Comparison of ENCODE assay signal across 8 cellular contexts in the genomic region with DNA sequence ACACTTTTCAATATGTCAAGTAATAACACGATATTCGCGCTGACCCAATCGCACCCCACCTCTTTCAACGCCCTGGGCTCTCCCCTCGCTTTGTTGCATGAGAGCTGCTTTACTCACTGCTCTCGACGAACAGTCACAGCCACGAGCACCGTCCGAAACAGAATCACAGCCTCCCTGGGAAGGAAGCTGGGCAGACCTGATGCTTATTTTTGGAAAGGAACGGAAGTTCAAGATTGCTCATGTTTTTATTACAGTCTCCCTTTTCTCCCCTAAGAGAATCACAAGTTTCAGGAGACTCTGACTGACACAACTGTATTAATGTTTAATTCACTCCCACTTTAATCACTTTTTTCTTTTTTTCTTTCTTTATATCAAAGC.
DNase-seq lines count a peak whose midpoint lies in the region; ATAC-seq and TF ChIP-seq lines count a peak whose summit lies in the region.

No MANE protein-coding gene starts in this region.

- no peak for TF ChIP-seq CTCF in GM23338 (conservative IDR thresholded peaks at IDR 0.05; ENCODE audit: low read depth in 2 of 2)
- TF ChIP-seq CTCF in testis (IDR thresholded peaks at IDR 0.05) = no peak
- TF ChIP-seq CTCF in OCI-LY7 (conservative IDR thresholded peaks at IDR 0.05; ENCODE audit: low read length) = no peak

- H2AFZ ChIP-seq in GM23338 = no peak overlapping the region
- H2AFZ ChIP-seq in OCI-LY7 (ENCODE audit: low read length) = no peak overlapping the region

- H3K27me3 Mint-ChIP-seq in GM23338 (ENCODE audit: insufficient read depth, low read depth, poor library complexity) = peaks cover 9% of the 10 kb centered on the region
- no peaks in the 10 kb centered on the region for H3K27me3 Mint-ChIP-seq in dendritic cell treated with granulocyte-macrophage colony-stimulating factor and Interleukin-4, amounts not matched to agents 40 ng/mL and 50 ng/mL, for 4 days

- 53 to 54% methylated on average over 12 of the region's 12 CpGs for WGBS in testis, 2 donors

- peak; percentile 62 for ATAC-seq in GM18498 (IDR thresholded peaks at IDR 0.05; ENCODE audit: unreplicated experiment)
- ATAC-seq in GM23338 = no peak

- H3K79me2 ChIP-seq in GM23338 (replicated peaks; ENCODE audit: insufficient read depth) (peaks cover 93% of the 10 kb centered on the region), OCI-LY7 (ENCODE audit: insufficient read depth, low read depth, low read length) (peaks cover 96% of the 10 kb centered on the region)

- peak overlapping the region; percentile 1; the same call in 1 of the 2 replicates for H3K27ac Mint-ChIP-seq in GM23338
- peak overlapping the region; percentile 39 for H3K27ac Mint-ChIP-seq in dendritic cell treated with granulocyte-macrophage colony-stimulating factor and Interleukin-4, amounts not matched to agents 40 ng/mL and 50 ng/mL, for 4 days

- H3K27me3 ChIP-seq in GM23338 (ENCODE audit: insufficient read depth) (no peaks in the 10 kb centered on the region), testis (no peaks in the 10 kb centered on the region)

- H3K4me3 Mint-ChIP-seq in GM23338 = no peak overlapping the region; the same call in 2 of the 3 replicates
- no peak overlapping the region for H3K4me3 Mint-ChIP-seq in dendritic cell treated with granulocyte-macrophage colony-stimulating factor and Interleukin-4, amounts not matched to agents 40 ng/mL and 50 ng/mL, for 4 days

- H3K9me3 Mint-ChIP-seq in GM23338 = no peaks in the 10 kb centered on the region
- no peaks in the 10 kb centered on the region for H3K9me3 Mint-ChIP-seq in dendritic cell treated with granulocyte-macrophage colony-stimulating factor and Interleukin-4, amounts not matched to agents 40 ng/mL and 50 ng/mL, for 4 days

- H3K4me2 ChIP-seq in GM23338 = no peak overlapping the region
- H3K4me2 ChIP-seq in OCI-LY7 (ENCODE audit: low read length) = no peak overlapping the region

- H3K4me1 Mint-ChIP-seq in GM23338 = peaks cover 62% of the 10 kb centered on the region
- peaks cover 59% of the 10 kb centered on the region for H3K4me1 Mint-ChIP-seq in dendritic cell treated with granulocyte-macrophage colony-stimulating factor and Interleukin-4, amounts not matched to agents 40 ng/mL and 50 ng/mL, for 4 days (ENCODE audit: low read depth)

- H3K9me3 ChIP-seq in testis = no peaks in the 10 kb centered on the region
- H3K9me3 ChIP-seq in OCI-LY7 (ENCODE audit: low read length) = no peaks in the 10 kb centered on the region

- DNase-seq in GM23338 (ENCODE audit: low spot score) (no peak), NOMO-1 treated with dmso at 0.1 percent for 144 hours (lab: John Stamatoyannopoulos, UW; ENCODE audit: unreplicated experiment) (peak; percentile 44), testis (no peak), NCI-H510A treated with DMSO at 0.1 percent for 48 hours (lab: John Stamatoyannopoulos, UW) (no peak), OCI-LY7 (ENCODE audit: low spot score) (no peak)
- peak; percentile 42 for DNase-seq in stimulated activated CD4-positive, alpha-beta T cell treated with anti-CD3 and anti-CD28 coated beads, Interleukin-4, amount 100 ng/mL, for 1 hour

- H3K27ac ChIP-seq in GM23338 (ENCODE audit: low read depth) (peak overlapping the region; percentile 39), testis (peak overlapping the region in 1 of 2 donors; percentile 30), OCI-LY7 (ENCODE audit: low read depth, low read length, poor library complexity, severe bottlenecking) (no peak overlapping the region)

- no peaks in the 10 kb centered on the region for H3K9me2 ChIP-seq in GM23338 (ENCODE audit: insufficient read depth)
- no peaks in the 10 kb centered on the region for H3K9me2 ChIP-seq in OCI-LY7 (ENCODE audit: insufficient read depth, low read length)

- H3K36me3 ChIP-seq in GM23338 (ENCODE audit: insufficient read depth) (no peaks in the 10 kb centered on the region), testis (ENCODE audit: low read depth, missing control alignments) (no peaks in the 10 kb centered on the region), OCI-LY7 (ENCODE audit: insufficient read depth, low read length) (peaks cover 66% of the 10 kb centered on the region)

- CTCF ChIA-PET in OCI-LY7 (lab: Charles Lee; ENCODE audit: unreplicated experiment) = no interaction called here

- H3K4me3 ChIP-seq in GM23338 = no peak overlapping the region
- H3K4me3 ChIP-seq in testis = no peak overlapping the region
- no peak overlapping the region for H3K4me3 ChIP-seq in OCI-LY7 (ENCODE audit: low read depth, low read length, poor library complexity, severe bottlenecking)

- peaks cover 53% of the 10 kb centered on the region for H3K4me1 ChIP-seq in GM23338 (ENCODE audit: insufficient read depth)
- peaks cover 40% of the 10 kb centered on the region for H3K4me1 ChIP-seq in testis
- H3K4me1 ChIP-seq in OCI-LY7 (ENCODE audit: insufficient read depth, low read length, poor library complexity, severe bottlenecking) = peaks cover 3% of the 10 kb centered on the region

- intact Hi-C loops in dendritic cell treated with granulocyte-macrophage colony-stimulating factor and Interleukin-4, amounts not matched to agents 40 ng/mL and 50 ng/mL, for 4 days (cut with micrococcal nuclease) = no loop called here
- intact Hi-C loops in testis (cut with DNase I; ENCODE audit: low total_unique reads) = no loop called here
- intact Hi-C loops in OCI-LY7 (cut with micrococcal nuclease; ENCODE audit: unreplicated experiment) = no loop called here

- H4K20me1 ChIP-seq in GM23338 (replicated peaks; ENCODE audit: insufficient read depth) = peaks cover 89% of the 10 kb centered on the region
- H4K20me1 ChIP-seq in OCI-LY7 (ENCODE audit: insufficient read depth, low read length) = peaks cover 44% of the 10 kb centered on the region

- H3F3A ChIP-seq in GM23338 (replicated peaks; ENCODE audit: low read depth) = peaks cover 2% of the 10 kb centered on the region; the same call in 1 of the 2 replicates

- BruUV-seq in OCI-LY7 (replicated peaks; lab: Mats Ljungman, UMichigan) = no TSS peak

- H3K36me3 Mint-ChIP-seq in GM23338 (ENCODE audit: low read depth) = peaks cover 23% of the 10 kb centered on the region
- peaks cover 59% of the 10 kb centered on the region for H3K36me3 Mint-ChIP-seq in dendritic cell treated with granulocyte-macrophage colony-stimulating factor and Interleukin-4, amounts not matched to agents 40 ng/mL and 50 ng/mL, for 4 days (ENCODE audit: low read depth)

- POLR2A ChIA-PET in OCI-LY7 (lab: Charles Lee) = interaction anchor here (0.6 to 0.9 kb wide), 4 partner anchors 11 to 549 kb away, joined by 3 to 4 read pairs (median 4); no protein-coding TSS in a partner anchor

- no peak for TF ChIP-seq POLR2A in testis (IDR thresholded peaks at IDR 0.05)

TF ChIP-seq in GM23338, 12 proteins besides CTCF, POLR2A, EP300 and RAD21:
- TF ChIP-seq EZH2 (IDR thresholded peaks at IDR 0.05; ENCODE audit: low read depth, unreplicated experiment) (no peak), ZNF114 (CRISPR knock-in tag; IDR thresholded peaks at IDR 0.05) (no peak), JUNB (IDR thresholded peaks at IDR 0.05; ENCODE audit: unreplicated experiment) (no peak)

Comparison
In these comparisons a context has a peak if more than half of its experiments do, and no peak if none do; other contexts are left out.
1. DNase-seq: peak in NOMO-1 treated with dmso at 0.1 percent for 144 hours (single experiment) and stimulated activated CD4-positive, alpha-beta T cell treated with anti-CD3 and anti-CD28 coated beads, Interleukin-4, amount 100 ng/mL, for 1 hour (single experiment); none in GM23338 (single experiment), testis (single experiment), NCI-H510A treated with DMSO at 0.1 percent for 48 hours (single experiment) and OCI-LY7 (single experiment).